In genomic region chr11:120954381-120954780, GRCh38 we compare ENCODE assay signal across 30 cellular contexts.
"Had no signal": no experiment of that assay in that cellular context is flagged by ENCODE, and none has a peak within 500 bp of the region (broad histone marks: within the 10 kb centered on the region; RNA-seq: fewer than 3 reads in every experiment).

No MANE protein-coding gene starts in this region.

- ATAC-seq: naive thymus-derived CD8-positive, alpha-beta T cell; psoas muscle; right cardiac atrium; right lobe of liver; stimulated activated memory B cell treated with anti-CD40 and anti-IgM and Interleukin-4, amounts not matched to agents 10 μg/mL and 1 μg/mL and 100 μg/mL, for 72 hours; stimulated activated naive CD8-positive, alpha-beta T cell treated with anti-CD3 and anti-CD28 coated beads, Interleukin-15, amount 100 ng/mL, for 72 hours; stimulated activated naive CD8-positive, alpha-beta T cell treated with anti-CD3 and anti-CD28 coated beads, Interleukin-15, Interleukin-2, amounts not matched to agents 100 U/mL and 50 U/mL, for 24 hours; upper lobe of right lung had no signal

- DNase-seq: naive B cell; naive thymus-derived CD8-positive, alpha-beta T cell; nephron progenitor cell; occipital lobe; ovary; posterior cingulate gyrus; psoas muscle; right cardiac atrium; right lobe of liver; sigmoid colon; small intestine; stimulated activated CD4-positive, alpha-beta T cell treated with anti-CD3 and anti-CD28 coated beads, Interleukin-1b, Interleukin-23, amount 100 ng/mL, for 48 hours; stimulated activated CD4-positive, alpha-beta T cell treated with anti-CD3 and anti-CD28 coated beads, Interleukin-4, amount 100 ng/mL, for 1 hour; stimulated activated CD4-positive, alpha-beta T cell treated with anti-CD3 and anti-CD28 coated beads, Interleukin-4, amount 100 ng/mL, for 4 hours; stimulated activated CD8-positive, alpha-beta memory T cell treated with anti-CD3 and anti-CD28 coated beads, Interleukin-4, amount 100 ng/mL, for 48 hours; stimulated activated naive CD4-positive, alpha-beta T cell; stimulated activated naive CD8-positive, alpha-beta T cell treated with anti-CD3 and anti-CD28 coated beads, Interleukin-15, amount 100 ng/mL, for 72 hours; stimulated activated naive CD8-positive, alpha-beta T cell treated with anti-CD3 and anti-CD28 coated beads, Interleukin-15, Interleukin-2, amounts not matched to agents 100 U/mL and 50 U/mL, for 24 hours; substantia nigra; testis; tibial artery; transverse colon; upper lobe of right lung; uterus had no signal

- H3K4me1 ChIP-seq: parathyroid adenoma, psoas muscle, uterus had no signal

- H3K27ac Mint-ChIP-seq: naive B cell; nephron progenitor cell; progenitor cell of endocrine pancreas; stimulated activated memory B cell treated with anti-CD40 and anti-IgM and Interleukin-4, amounts not matched to agents 10 μg/mL and 1 μg/mL and 100 μg/mL, for 72 hours; type B pancreatic cell had no signal

- H3K36me3 Mint-ChIP-seq: naive B cell; naive thymus-derived CD8-positive, alpha-beta T cell; stimulated activated memory B cell treated with anti-CD40 and anti-IgM and Interleukin-4, amounts not matched to agents 10 μg/mL and 1 μg/mL and 100 μg/mL, for 72 hours; type B pancreatic cell had no signal

- H3K9me3 Mint-ChIP-seq: naive B cell; nephron progenitor cell; neural crest cell; stimulated activated memory B cell treated with anti-CD40 and anti-IgM and Interleukin-4, amounts not matched to agents 10 μg/mL and 1 μg/mL and 100 μg/mL, for 72 hours; stimulated activated naive CD8-positive, alpha-beta T cell treated with anti-CD3 and anti-CD28 coated beads, Interleukin-15, amount 100 ng/mL, for 72 hours; type B pancreatic cell had no signal

- H3K9ac ChIP-seq: parathyroid adenoma had no signal

- H3K36me3 ChIP-seq: ovary, right lobe of liver, sigmoid colon, suprapubic skin, tibial artery, transverse colon, upper lobe of right lung, uterus had no signal

- H3K4me3 Mint-ChIP-seq: naive B cell; nephron progenitor cell; neural crest cell; stimulated activated memory B cell treated with anti-CD40 and anti-IgM and Interleukin-4, amounts not matched to agents 10 μg/mL and 1 μg/mL and 100 μg/mL, for 72 hours; stimulated activated naive CD8-positive, alpha-beta T cell treated with anti-CD3 and anti-CD28 coated beads, Interleukin-15, amount 100 ng/mL, for 72 hours; type B pancreatic cell had no signal

- H2AFZ ChIP-seq: parathyroid adenoma had no signal

- H3K9me3 ChIP-seq: ovary, psoas muscle, right lobe of liver, sigmoid colon, suprapubic skin, testis, tibial artery, transverse colon, upper lobe of right lung, uterus had no signal

- H3K27ac ChIP-seq: ovary, parathyroid adenoma, psoas muscle, right lobe of liver, sigmoid colon, suprapubic skin, testis, tibial artery, transverse colon, upper lobe of right lung, uterus had no signal

- H3K79me2 ChIP-seq: parathyroid adenoma had no signal

- FAIRE-seq: small intestine had no signal

- H3K27me3 ChIP-seq: ovary, right lobe of liver, suprapubic skin, testis, upper lobe of right lung, uterus had no signal

- H3K4me3 ChIP-seq: ovary, psoas muscle, right lobe of liver, sigmoid colon, suprapubic skin, testis, tibial artery, transverse colon, upper lobe of right lung, uterus had no signal
